Comparison of ENCODE assay signal across 1 cellular context in the genomic region with DNA sequence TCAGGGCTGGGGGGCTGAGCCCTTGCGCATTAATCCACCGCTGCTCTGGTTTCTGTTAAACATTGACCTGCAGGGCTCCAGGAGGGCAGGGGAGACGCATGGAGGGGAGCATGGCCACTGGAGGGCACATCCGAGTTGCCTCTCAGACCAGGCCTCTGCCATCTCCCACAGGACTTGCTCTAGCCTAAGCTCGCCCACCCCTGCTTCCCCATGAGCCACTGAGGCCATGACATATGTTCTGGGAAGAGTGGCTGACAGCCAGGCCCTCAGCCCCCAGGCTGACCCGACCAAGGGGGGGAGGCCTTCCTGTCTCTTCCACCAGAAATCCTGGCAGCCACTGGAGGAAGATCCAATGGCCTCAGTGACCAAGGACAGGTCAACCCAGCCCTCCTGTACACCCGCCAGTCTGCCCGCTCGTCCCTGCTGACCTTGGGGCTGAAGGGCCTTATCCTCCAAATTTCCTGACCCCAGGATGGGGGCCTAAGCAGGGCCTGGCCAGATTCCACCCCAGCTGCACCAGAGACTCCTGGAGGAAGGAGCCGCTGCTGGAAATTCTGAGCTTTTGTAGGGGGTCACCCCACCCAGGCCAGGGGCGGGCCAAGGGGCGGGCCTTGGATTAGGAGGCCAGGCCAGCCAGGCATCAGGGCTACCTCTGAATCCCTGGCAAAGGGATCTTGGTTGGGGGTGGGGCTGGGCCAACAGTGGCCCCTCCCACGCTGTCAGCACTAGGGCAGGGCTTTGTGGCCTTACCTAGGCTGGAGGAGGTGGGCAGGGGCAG.
TF ChIP-seq lines count a peak whose summit lies in the region.

A gene with protein sequence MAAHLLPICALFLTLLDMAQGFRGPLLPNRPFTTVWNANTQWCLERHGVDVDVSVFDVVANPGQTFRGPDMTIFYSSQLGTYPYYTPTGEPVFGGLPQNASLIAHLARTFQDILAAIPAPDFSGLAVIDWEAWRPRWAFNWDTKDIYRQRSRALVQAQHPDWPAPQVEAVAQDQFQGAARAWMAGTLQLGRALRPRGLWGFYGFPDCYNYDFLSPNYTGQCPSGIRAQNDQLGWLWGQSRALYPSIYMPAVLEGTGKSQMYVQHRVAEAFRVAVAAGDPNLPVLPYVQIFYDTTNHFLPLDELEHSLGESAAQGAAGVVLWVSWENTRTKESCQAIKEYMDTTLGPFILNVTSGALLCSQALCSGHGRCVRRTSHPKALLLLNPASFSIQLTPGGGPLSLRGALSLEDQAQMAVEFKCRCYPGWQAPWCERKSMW (minus strand): TSS at position 537 of the 778 bp plus-strand sequence. CDS start 618 bp downstream, outside the sequence.

TF ChIP-seq in HepG2, 621 proteins besides CTCF, POLR2A, EP300 and RAD21 (continued from another document and continues in another):
- TF ChIP-seq, protein P1, sequence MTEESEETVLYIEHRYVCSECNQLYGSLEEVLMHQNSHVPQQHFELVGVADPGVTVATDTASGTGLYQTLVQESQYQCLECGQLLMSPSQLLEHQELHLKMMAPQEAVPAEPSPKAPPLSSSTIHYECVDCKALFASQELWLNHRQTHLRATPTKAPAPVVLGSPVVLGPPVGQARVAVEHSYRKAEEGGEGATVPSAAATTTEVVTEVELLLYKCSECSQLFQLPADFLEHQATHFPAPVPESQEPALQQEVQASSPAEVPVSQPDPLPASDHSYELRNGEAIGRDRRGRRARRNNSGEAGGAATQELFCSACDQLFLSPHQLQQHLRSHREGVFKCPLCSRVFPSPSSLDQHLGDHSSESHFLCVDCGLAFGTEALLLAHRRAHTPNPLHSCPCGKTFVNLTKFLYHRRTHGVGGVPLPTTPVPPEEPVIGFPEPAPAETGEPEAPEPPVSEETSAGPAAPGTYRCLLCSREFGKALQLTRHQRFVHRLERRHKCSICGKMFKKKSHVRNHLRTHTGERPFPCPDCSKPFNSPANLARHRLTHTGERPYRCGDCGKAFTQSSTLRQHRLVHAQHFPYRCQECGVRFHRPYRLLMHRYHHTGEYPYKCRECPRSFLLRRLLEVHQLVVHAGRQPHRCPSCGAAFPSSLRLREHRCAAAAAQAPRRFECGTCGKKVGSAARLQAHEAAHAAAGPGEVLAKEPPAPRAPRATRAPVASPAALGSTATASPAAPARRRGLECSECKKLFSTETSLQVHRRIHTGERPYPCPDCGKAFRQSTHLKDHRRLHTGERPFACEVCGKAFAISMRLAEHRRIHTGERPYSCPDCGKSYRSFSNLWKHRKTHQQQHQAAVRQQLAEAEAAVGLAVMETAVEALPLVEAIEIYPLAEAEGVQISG (CRISPR knock-in tag; IDR thresholded peaks at IDR 0.05) = 0 out of 2 replicates have a peak, but pooled peaks have one; percentile 58
- TF ChIP-seq KDM5B (CRISPR knock-in tag; IDR thresholded peaks at IDR 0.05; ENCODE audit: borderline replicate concordance) = peak; percentile 62; the same call in 1 of the 2 replicates
- TF ChIP-seq, protein P2, sequence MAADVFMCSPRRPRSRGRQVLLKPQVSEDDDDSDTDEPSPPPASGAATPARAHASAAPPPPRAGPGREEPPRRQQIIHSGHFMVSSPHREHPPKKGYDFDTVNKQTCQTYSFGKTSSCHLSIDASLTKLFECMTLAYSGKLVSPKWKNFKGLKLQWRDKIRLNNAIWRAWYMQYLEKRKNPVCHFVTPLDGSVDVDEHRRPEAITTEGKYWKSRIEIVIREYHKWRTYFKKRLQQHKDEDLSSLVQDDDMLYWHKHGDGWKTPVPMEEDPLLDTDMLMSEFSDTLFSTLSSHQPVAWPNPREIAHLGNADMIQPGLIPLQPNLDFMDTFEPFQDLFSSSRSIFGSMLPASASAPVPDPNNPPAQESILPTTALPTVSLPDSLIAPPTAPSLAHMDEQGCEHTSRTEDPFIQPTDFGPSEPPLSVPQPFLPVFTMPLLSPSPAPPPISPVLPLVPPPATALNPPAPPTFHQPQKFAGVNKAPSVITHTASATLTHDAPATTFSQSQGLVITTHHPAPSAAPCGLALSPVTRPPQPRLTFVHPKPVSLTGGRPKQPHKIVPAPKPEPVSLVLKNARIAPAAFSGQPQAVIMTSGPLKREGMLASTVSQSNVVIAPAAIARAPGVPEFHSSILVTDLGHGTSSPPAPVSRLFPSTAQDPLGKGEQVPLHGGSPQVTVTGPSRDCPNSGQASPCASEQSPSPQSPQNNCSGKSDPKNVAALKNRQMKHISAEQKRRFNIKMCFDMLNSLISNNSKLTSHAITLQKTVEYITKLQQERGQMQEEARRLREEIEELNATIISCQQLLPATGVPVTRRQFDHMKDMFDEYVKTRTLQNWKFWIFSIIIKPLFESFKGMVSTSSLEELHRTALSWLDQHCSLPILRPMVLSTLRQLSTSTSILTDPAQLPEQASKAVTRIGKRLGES (CRISPR knock-in tag; IDR thresholded peaks at IDR 0.05; ENCODE audit: borderline replicate concordance) = 0 out of 2 replicates have a peak, but pooled peaks have one; percentile 28
- no peak for TF ChIP-seq ZNF207 (IDR thresholded peaks at IDR 0.05; ENCODE audit: borderline replicate concordance)
- TF ChIP-seq ARHGAP35 (CRISPR knock-in tag; IDR thresholded peaks at IDR 0.05; ENCODE audit: borderline replicate concordance) = peak; percentile 90; the same call in 1 of the 2 replicates
- peak; percentile 85 for TF ChIP-seq PITX1 (CRISPR knock-in tag; IDR thresholded peaks at IDR 0.05)
- no peak for TF ChIP-seq SUZ12 (IDR thresholded peaks at IDR 0.05; ENCODE audit: low read depth, low read length)
- no peak for TF ChIP-seq ZNF703 (CRISPR knock-in tag; IDR thresholded peaks at IDR 0.05; ENCODE audit: borderline replicate concordance)
- TF ChIP-seq SKI (IDR thresholded peaks at IDR 0.05; ENCODE audit: partially characterized antibody) = peak; percentile 13
- peak; percentile 66; the same call in 1 of the 2 replicates for TF ChIP-seq ZNF317 (CRISPR knock-in tag; IDR thresholded peaks at IDR 0.05)
- peak; percentile 85 for TF ChIP-seq RBFOX2 (IDR thresholded peaks at IDR 0.05; ENCODE audit: low read depth, low read length)
- TF ChIP-seq, protein P3, sequence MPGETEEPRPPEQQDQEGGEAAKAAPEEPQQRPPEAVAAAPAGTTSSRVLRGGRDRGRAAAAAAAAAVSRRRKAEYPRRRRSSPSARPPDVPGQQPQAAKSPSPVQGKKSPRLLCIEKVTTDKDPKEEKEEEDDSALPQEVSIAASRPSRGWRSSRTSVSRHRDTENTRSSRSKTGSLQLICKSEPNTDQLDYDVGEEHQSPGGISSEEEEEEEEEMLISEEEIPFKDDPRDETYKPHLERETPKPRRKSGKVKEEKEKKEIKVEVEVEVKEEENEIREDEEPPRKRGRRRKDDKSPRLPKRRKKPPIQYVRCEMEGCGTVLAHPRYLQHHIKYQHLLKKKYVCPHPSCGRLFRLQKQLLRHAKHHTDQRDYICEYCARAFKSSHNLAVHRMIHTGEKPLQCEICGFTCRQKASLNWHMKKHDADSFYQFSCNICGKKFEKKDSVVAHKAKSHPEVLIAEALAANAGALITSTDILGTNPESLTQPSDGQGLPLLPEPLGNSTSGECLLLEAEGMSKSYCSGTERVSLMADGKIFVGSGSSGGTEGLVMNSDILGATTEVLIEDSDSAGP (CRISPR knock-in tag; IDR thresholded peaks at IDR 0.05; ENCODE audit: borderline replicate concordance) = peak; percentile 96
- TF ChIP-seq, protein P4, sequence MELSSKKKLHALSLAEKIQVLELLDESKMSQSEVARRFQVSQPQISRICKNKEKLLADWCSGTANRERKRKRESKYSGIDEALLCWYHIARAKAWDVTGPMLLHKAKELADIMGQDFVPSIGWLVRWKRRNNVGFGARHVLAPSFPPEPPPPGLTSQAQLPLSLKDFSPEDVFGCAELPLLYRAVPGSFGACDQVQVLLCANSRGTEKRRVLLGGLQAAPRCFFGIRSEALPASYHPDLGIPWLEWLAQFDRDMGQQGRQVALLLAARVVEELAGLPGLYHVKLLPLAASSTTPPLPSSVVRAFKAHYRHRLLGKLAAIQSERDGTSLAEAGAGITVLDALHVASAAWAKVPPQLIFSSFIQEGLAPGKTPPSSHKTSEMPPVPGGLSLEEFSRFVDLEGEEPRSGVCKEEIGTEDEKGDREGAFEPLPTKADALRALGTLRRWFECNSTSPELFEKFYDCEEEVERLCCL (CRISPR knock-in tag; IDR thresholded peaks at IDR 0.05; ENCODE audit: borderline replicate concordance) = peak; percentile 28; the same call in 1 of the 2 replicates
- peak; percentile 94; the same call in 1 of the 2 replicates for TF ChIP-seq ZNF605 (CRISPR knock-in tag; IDR thresholded peaks at IDR 0.05)
- TF ChIP-seq, protein P5, sequence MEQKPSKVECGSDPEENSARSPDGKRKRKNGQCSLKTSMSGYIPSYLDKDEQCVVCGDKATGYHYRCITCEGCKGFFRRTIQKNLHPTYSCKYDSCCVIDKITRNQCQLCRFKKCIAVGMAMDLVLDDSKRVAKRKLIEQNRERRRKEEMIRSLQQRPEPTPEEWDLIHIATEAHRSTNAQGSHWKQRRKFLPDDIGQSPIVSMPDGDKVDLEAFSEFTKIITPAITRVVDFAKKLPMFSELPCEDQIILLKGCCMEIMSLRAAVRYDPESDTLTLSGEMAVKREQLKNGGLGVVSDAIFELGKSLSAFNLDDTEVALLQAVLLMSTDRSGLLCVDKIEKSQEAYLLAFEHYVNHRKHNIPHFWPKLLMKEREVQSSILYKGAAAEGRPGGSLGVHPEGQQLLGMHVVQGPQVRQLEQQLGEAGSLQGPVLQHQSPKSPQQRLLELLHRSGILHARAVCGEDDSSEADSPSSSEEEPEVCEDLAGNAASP (CRISPR knock-in tag; IDR thresholded peaks at IDR 0.05; ENCODE audit: borderline replicate concordance) = peak; percentile 54; the same call in 1 of the 2 replicates
- peak; percentile 56; the same call in 1 of the 2 replicates for TF ChIP-seq GABPB1 (CRISPR knock-in tag; IDR thresholded peaks at IDR 0.05)
- TF ChIP-seq SP2 (CRISPR knock-in tag; IDR thresholded peaks at IDR 0.05) = no peak
- peak; percentile 53; the same call in 1 of the 2 replicates for TF ChIP-seq ZMYM4 (CRISPR knock-in tag; IDR thresholded peaks at IDR 0.05)
- TF ChIP-seq, protein P6, sequence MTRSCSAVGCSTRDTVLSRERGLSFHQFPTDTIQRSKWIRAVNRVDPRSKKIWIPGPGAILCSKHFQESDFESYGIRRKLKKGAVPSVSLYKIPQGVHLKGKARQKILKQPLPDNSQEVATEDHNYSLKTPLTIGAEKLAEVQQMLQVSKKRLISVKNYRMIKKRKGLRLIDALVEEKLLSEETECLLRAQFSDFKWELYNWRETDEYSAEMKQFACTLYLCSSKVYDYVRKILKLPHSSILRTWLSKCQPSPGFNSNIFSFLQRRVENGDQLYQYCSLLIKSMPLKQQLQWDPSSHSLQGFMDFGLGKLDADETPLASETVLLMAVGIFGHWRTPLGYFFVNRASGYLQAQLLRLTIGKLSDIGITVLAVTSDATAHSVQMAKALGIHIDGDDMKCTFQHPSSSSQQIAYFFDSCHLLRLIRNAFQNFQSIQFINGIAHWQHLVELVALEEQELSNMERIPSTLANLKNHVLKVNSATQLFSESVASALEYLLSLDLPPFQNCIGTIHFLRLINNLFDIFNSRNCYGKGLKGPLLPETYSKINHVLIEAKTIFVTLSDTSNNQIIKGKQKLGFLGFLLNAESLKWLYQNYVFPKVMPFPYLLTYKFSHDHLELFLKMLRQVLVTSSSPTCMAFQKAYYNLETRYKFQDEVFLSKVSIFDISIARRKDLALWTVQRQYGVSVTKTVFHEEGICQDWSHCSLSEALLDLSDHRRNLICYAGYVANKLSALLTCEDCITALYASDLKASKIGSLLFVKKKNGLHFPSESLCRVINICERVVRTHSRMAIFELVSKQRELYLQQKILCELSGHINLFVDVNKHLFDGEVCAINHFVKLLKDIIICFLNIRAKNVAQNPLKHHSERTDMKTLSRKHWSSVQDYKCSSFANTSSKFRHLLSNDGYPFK (CRISPR knock-in tag; IDR thresholded peaks at IDR 0.05; ENCODE audit: borderline replicate concordance) = peak; percentile 83
- peak; percentile 30; the same call in 1 of the 2 replicates for TF ChIP-seq KDM1A (CRISPR knock-in tag; IDR thresholded peaks at IDR 0.05)
- peak; percentile 79 for TF ChIP-seq MAZ (IDR thresholded peaks at IDR 0.05; ENCODE audit: borderline replicate concordance, low read depth, low read length)
- TF ChIP-seq MAZ (CRISPR knock-in tag; IDR thresholded peaks at IDR 0.05; ENCODE audit: low read depth) = peak; percentile 88
- TF ChIP-seq, protein P7, sequence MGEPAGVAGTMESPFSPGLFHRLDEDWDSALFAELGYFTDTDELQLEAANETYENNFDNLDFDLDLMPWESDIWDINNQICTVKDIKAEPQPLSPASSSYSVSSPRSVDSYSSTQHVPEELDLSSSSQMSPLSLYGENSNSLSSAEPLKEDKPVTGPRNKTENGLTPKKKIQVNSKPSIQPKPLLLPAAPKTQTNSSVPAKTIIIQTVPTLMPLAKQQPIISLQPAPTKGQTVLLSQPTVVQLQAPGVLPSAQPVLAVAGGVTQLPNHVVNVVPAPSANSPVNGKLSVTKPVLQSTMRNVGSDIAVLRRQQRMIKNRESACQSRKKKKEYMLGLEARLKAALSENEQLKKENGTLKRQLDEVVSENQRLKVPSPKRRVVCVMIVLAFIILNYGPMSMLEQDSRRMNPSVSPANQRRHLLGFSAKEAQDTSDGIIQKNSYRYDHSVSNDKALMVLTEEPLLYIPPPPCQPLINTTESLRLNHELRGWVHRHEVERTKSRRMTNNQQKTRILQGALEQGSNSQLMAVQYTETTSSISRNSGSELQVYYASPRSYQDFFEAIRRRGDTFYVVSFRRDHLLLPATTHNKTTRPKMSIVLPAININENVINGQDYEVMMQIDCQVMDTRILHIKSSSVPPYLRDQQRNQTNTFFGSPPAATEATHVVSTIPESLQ (CRISPR knock-in tag; conservative IDR thresholded peaks at IDR 0.05) = no peak
- TF ChIP-seq SALL1 (CRISPR knock-in tag; IDR thresholded peaks at IDR 0.05) = peak; percentile 20; the same call in 1 of the 2 replicates
- TF ChIP-seq, protein P8, sequence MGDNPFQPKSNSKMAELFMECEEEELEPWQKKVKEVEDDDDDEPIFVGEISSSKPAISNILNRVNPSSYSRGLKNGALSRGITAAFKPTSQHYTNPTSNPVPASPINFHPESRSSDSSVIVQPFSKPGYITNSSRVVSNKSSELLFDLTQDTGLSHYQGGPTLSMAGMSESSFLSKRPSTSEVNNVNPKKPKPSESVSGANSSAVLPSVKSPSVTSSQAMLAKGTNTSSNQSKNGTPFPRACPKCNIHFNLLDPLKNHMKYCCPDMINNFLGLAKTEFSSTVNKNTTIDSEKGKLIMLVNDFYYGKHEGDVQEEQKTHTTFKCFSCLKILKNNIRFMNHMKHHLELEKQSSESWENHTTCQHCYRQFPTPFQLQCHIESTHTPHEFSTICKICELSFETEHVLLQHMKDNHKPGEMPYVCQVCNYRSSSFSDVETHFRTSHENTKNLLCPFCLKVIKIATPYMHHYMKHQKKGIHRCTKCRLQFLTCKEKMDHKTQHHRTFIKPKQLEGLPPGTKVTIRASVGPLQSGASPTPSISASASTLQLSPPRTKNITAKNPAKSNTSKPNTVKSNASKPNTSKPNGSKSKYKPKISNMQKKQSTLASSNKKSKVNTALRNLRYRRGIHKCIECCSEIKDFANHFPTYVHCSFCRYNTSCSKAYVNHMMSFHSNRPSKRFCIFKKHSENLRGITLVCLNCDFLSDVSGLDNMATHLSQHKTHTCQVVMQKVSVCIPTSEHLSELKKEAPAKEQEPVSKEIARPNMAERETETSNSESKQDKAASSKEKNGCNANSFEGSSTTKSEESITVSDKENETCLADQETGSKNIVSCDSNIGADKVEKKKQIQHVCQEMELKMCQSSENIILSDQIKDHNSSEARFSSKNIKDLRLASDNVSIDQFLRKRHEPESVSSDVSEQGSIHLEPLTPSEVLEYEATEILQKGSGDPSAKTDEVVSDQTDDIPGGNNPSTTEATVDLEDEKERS (CRISPR knock-in tag; IDR thresholded peaks at IDR 0.05) = peak; percentile 66; the same call in 1 of the 2 replicates
- TF ChIP-seq, protein P9, sequence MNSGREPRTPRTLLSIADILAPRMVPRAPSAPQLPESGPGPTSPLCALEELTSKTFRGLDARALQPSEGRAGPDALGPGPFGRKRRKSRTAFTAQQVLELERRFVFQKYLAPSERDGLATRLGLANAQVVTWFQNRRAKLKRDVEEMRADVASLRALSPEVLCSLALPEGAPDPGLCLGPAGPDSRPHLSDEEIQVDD (CRISPR knock-in tag; IDR thresholded peaks at IDR 0.05; ENCODE audit: borderline replicate concordance) = no peak
- peak; percentile 53; the same call in 1 of the 2 replicates for TF ChIP-seq TOE1 (CRISPR knock-in tag; IDR thresholded peaks at IDR 0.05)
- TF ChIP-seq TSC22D2 (CRISPR knock-in tag; IDR thresholded peaks at IDR 0.05; ENCODE audit: borderline replicate concordance) = no peak
